8 cellular contexts compared by ENCODE assay signal in genomic region chr18:57586243-57587049, GRCh38. TPM values are rescaled to one million over a fixed set of nuclear protein-coding genes. Genes with fewer than 3 reads are reported as not detected.
DNase-seq lines count a peak whose midpoint lies in the region; ATAC-seq and TF ChIP-seq lines count a peak whose summit lies in the region.

TSS of gene FECH (minus strand) at chr18:57586702. CDS start at chr18:57586620, 82 bp downstream.

- ATAC-seq in GM19324 (IDR thresholded peaks at IDR 0.05; ENCODE audit: low FRiP score, unreplicated experiment): peak; percentile 96
- peak; percentile 96 for ATAC-seq in HG03460 (IDR thresholded peaks at IDR 0.05; ENCODE audit: unreplicated experiment)

- peaks cover 8% of the 10 kb centered on the region in 2 donors for H3K36me3 Mint-ChIP-seq in CD14-positive monocyte

- H3K4me1 Mint-ChIP-seq in CD14-positive monocyte: peaks cover 18% of the 10 kb centered on the region

- peaks cover 0 to 2% (median 1%) of the 10 kb centered on the region in 3 donors for H3K27me3 Mint-ChIP-seq in CD14-positive monocyte (ENCODE audit: low read depth in 3 of 3)

- peak within 1 kb of the TSS; percentile 85 to 90 for H3K4me3 Mint-ChIP-seq in CD14-positive monocyte

- H3K9me3 ChIP-seq in mucosa of stomach (ENCODE audit: control insufficient read depth, low read length): no peaks in the 10 kb centered on the region

- peaks cover 10% of the 10 kb centered on the region for H3K4me1 ChIP-seq in mucosa of stomach (ENCODE audit: control insufficient read depth, insufficient read depth, low read length)

- TF ChIP-seq CTCF in CD14-positive monocyte (IDR thresholded peaks at IDR 0.05): no peak

- peak; percentile 95 for TF ChIP-seq POLR2A in erythroblast (IDR thresholded peaks at IDR 0.05; ENCODE audit: low read length)

- peak within 1 kb of the TSS; percentile 85 for H3K9ac ChIP-seq in mucosa of stomach (ENCODE audit: low read length)

- peak; percentile 75 for DNase-seq in CD14-positive monocyte (ENCODE audit: low spot score)
- DNase-seq in OCI-M1 (lab: John Stamatoyannopoulos, UW): peak; percentile 69
- peak; percentile 59 for DNase-seq in activated T-cell treated with anti-CD3 and anti-CD28 coated beads for 48 hours (ENCODE audit: low read depth)
- DNase-seq in erythroblast (lab: John Stamatoyannopoulos, UW): peak; percentile 93 to 97
- peak; percentile 27 to 39 for DNase-seq in stimulated activated CD8-positive, alpha-beta memory T cell treated with anti-CD3 and anti-CD28 coated beads, Interleukin-7, amount 100 ng/mL, for 1 hour (ENCODE audit: low read depth in 2 of 2)

- H3K27me3 ChIP-seq in mucosa of stomach (ENCODE audit: control insufficient read depth, insufficient read depth, low read length): no peaks in the 10 kb centered on the region

- H3K4me3 ChIP-seq in mucosa of stomach (ENCODE audit: low read length): peak within 1 kb of the TSS; percentile 54

- no peaks in the 10 kb centered on the region for H3K36me3 ChIP-seq in mucosa of stomach (ENCODE audit: control insufficient read depth, insufficient read depth, low read length)

- H3K9me3 Mint-ChIP-seq in CD14-positive monocyte: no peaks in the 10 kb centered on the region

- H3K27ac Mint-ChIP-seq in CD14-positive monocyte: peak within 1 kb of the TSS; percentile 25 to 82 (median 66)

- intact Hi-C loops in CD14-positive monocyte (cut with micrococcal nuclease): no loop called here

RNA-seq across cellular contexts. Expression of gene FECH, which starts in this region (rescaled TPM):
- polyA plus RNA-seq in CD14-positive monocyte: 10 to 100 TPM in 1 of 2 donors, 1 to 10 TPM in 1; 9.9 to 23.3 TPM

Comparison
In these comparisons a context has a peak if more than half of its experiments do, and no peak if none do; other contexts are left out.
1. Peak in every context shown above with its lines: DNase-seq, ATAC-seq and H3K4me3 ChIP-seq.
2. DNase-seq: peak in every context shown above with its lines; median percentile 95 in erythroblast; 75 in CD14-positive monocyte; 69 in OCI-M1; 59 in activated T-cell treated with anti-CD3 and anti-CD28 coated beads for 48 hours; 33 in stimulated activated CD8-positive, alpha-beta memory T cell treated with anti-CD3 and anti-CD28 coated beads, Interleukin-7, amount 100 ng/mL, for 1 hour.